Comparison of ENCODE assay signal across 12 cellular contexts in genomic region chr14:73027984-73028383, GRCh38. TPM values are rescaled to one million over a fixed set of nuclear protein-coding genes. Genes with fewer than 3 reads are reported as not detected.
A peak's percentile ranks its signal among the peaks of the same experiment; 100 is the strongest.
DNase-seq lines count a peak whose midpoint lies in the region; ATAC-seq and TF ChIP-seq lines count a peak whose summit lies in the region.
"Had no signal": no experiment of that assay in that cellular context is flagged by ENCODE, and none has a peak within 500 bp of the region (broad histone marks: within the 10 kb centered on the region; RNA-seq: fewer than 3 reads in every experiment).

No MANE protein-coding gene starts in this region.

- DNase-seq in activated naive CD4-positive, alpha-beta T cell treated with anti-CD3 and anti-CD28 coated beads for 36 hours = no peak
- no peak for DNase-seq in activated naive CD4-positive, alpha-beta T cell treated with Interleukin-2 at 50 U/mL for 16 hours
- DNase-seq in T-cell = no peak
- DNase-seq in hepatocyte (ENCODE audit: low spot score) = no peak
- DNase-seq in stimulated activated naive CD8-positive, alpha-beta T cell treated with anti-CD3 and anti-CD28 coated beads, Interleukin-15, amount 100 ng/mL, for 72 hours = no peak
- no peak for DNase-seq in COLO668 (lab: John Stamatoyannopoulos, UW; ENCODE audit: unreplicated experiment)
- DNase-seq: activated CD4-positive, alpha-beta T cell treated with anti-CD3 and anti-CD28 coated beads, Interleukin-2, amount 50 U/mL, for 1 hour; esophagus squamous epithelium; NCI-H1930; stimulated activated CD4-positive, alpha-beta T cell treated with anti-CD3 and anti-CD28 coated beads, Interleukin-2, amount 100 ng/mL, for 24 hours had no signal

- peak overlapping the region; percentile 92 for H3K4me3 Mint-ChIP-seq in activated naive CD4-positive, alpha-beta T cell treated with anti-CD3 and anti-CD28 coated beads for 36 hours
- peak overlapping the region; percentile 93 to 97 (median 97) for H3K4me3 Mint-ChIP-seq in T-cell
- peak overlapping the region; percentile 93 to 98 for H3K4me3 Mint-ChIP-seq in stimulated activated naive CD8-positive, alpha-beta T cell treated with anti-CD3 and anti-CD28 coated beads, Interleukin-15, amount 100 ng/mL, for 72 hours

- no peaks in the 10 kb centered on the region for H3K9me3 ChIP-seq in hepatocyte (ENCODE audit: low read depth)
- H3K9me3 ChIP-seq: esophagus squamous epithelium had no signal

- H3K27ac Mint-ChIP-seq in activated naive CD4-positive, alpha-beta T cell treated with anti-CD3 and anti-CD28 coated beads for 36 hours = no peak overlapping the region
- H3K27ac Mint-ChIP-seq in T-cell = no peak overlapping the region
- H3K27ac Mint-ChIP-seq in stimulated activated naive CD8-positive, alpha-beta T cell treated with anti-CD3 and anti-CD28 coated beads, Interleukin-15, amount 100 ng/mL, for 72 hours = no peak overlapping the region

- no peak overlapping the region for H3K27ac ChIP-seq in hepatocyte

- peaks cover 9% of the 10 kb centered on the region for H3K4me1 ChIP-seq in hepatocyte (ENCODE audit: insufficient read depth)

- no peaks in the 10 kb centered on the region for H3K9me3 Mint-ChIP-seq in activated naive CD4-positive, alpha-beta T cell treated with anti-CD3 and anti-CD28 coated beads for 36 hours
- no peaks in the 10 kb centered on the region for H3K9me3 Mint-ChIP-seq in T-cell
- no peaks in the 10 kb centered on the region for H3K9me3 Mint-ChIP-seq in stimulated activated naive CD8-positive, alpha-beta T cell treated with anti-CD3 and anti-CD28 coated beads, Interleukin-15, amount 100 ng/mL, for 72 hours

- peak overlapping the region; percentile 65 for H2AFZ ChIP-seq in hepatocyte

- H3K79me2 ChIP-seq in hepatocyte = peaks cover 32% of the 10 kb centered on the region

- ATAC-seq in T-cell (replicated peaks in 1 of 4) (no peak), GM21717 (IDR thresholded peaks at IDR 0.05; ENCODE audit: unreplicated experiment) (no peak), GM21423 (IDR thresholded peaks at IDR 0.05; ENCODE audit: unreplicated experiment) (no peak)
- no peak for ATAC-seq in stimulated activated naive CD8-positive, alpha-beta T cell treated with anti-CD3 and anti-CD28 coated beads, Interleukin-15, amount 100 ng/mL, for 72 hours

- no peaks in the 10 kb centered on the region for H3K27me3 Mint-ChIP-seq in activated naive CD4-positive, alpha-beta T cell treated with anti-CD3 and anti-CD28 coated beads for 36 hours (ENCODE audit: low read depth)
- H3K27me3 Mint-ChIP-seq in T-cell = no peaks in the 10 kb centered on the region
- no peaks in the 10 kb centered on the region for H3K27me3 Mint-ChIP-seq in stimulated activated naive CD8-positive, alpha-beta T cell treated with anti-CD3 and anti-CD28 coated beads, Interleukin-15, amount 100 ng/mL, for 72 hours

- peaks cover 32% of the 10 kb centered on the region for H3K4me1 Mint-ChIP-seq in activated naive CD4-positive, alpha-beta T cell treated with anti-CD3 and anti-CD28 coated beads for 36 hours (ENCODE audit: low read depth)
- H3K4me1 Mint-ChIP-seq in T-cell = peaks cover 35 to 36% (median 35%) of the 10 kb centered on the region in 3 donors
- peaks cover 32% of the 10 kb centered on the region for H3K4me1 Mint-ChIP-seq in stimulated activated naive CD8-positive, alpha-beta T cell treated with anti-CD3 and anti-CD28 coated beads, Interleukin-15, amount 100 ng/mL, for 72 hours

- H3K36me3 ChIP-seq in hepatocyte (replicated peaks; ENCODE audit: insufficient read depth, low read depth) = no peaks in the 10 kb centered on the region

- CTCF ChIA-PET in activated naive CD4-positive, alpha-beta T cell treated with anti-CD3 and anti-CD28 coated beads for 36 hours (lab: Charles Lee) = interaction anchor here (0.5 to 1.4 kb wide), 2 partner anchors 16 to 31 kb away, joined by 3 to 6 read pairs; partner anchors contain the start of gene RBM25
- CTCF ChIA-PET in T-cell (lab: Charles Lee) = interaction anchor here in 1 of 2 donors (0.6 to 1.3 kb wide), 4 partner anchors 30 to 885 kb away, joined by 3 to 10 read pairs (median 5); partner anchors contain the start of gene RBM25

- H3K4me3 ChIP-seq in hepatocyte = peak overlapping the region; percentile 17

- POLR2A ChIA-PET in T-cell (lab: Charles Lee) = interaction anchor here in 1 of 2 donors (0.6 to 1.4 kb wide), 2 partner anchors 31 to 54 kb away, joined by 3 to 15 read pairs; partner anchors contain the start of gene RBM25

- peaks cover 6% of the 10 kb centered on the region for H4K20me1 ChIP-seq in hepatocyte (ENCODE audit: insufficient read depth, poor library complexity, severe bottlenecking)

- intact Hi-C loops in activated naive CD4-positive, alpha-beta T cell treated with anti-CD3 and anti-CD28 coated beads for 36 hours (cut with micrococcal nuclease) = loop anchor here (1.0 to 5.0 kb wide), 7 partner anchors 30 to 1473 kb away; partner anchors contain the start of genes DCAF4, NUMB, PSEN1 and RBM25

- H3K36me3 Mint-ChIP-seq in activated naive CD4-positive, alpha-beta T cell treated with anti-CD3 and anti-CD28 coated beads for 36 hours (ENCODE audit: low read depth) = peaks cover 8% of the 10 kb centered on the region
- H3K36me3 Mint-ChIP-seq in T-cell = peaks cover 14% of the 10 kb centered on the region

- H3K9me2 ChIP-seq in hepatocyte (replicated peaks; ENCODE audit: insufficient read depth) = no peaks in the 10 kb centered on the region

- H3K27me3 ChIP-seq in hepatocyte = no peaks in the 10 kb centered on the region
- H3K27me3 ChIP-seq: esophagus squamous epithelium had no signal

- no peak for TF ChIP-seq CTCF in hepatocyte (IDR thresholded peaks at IDR 0.05; ENCODE audit: poor library complexity)

- peak overlapping the region; percentile 72 for H3K4me2 ChIP-seq in hepatocyte

RNA-seq across cellular contexts. Expression of gene ZFYVE1, which starts 1.1 kb away (rescaled TPM):
- 1 to 10 TPM; 8.5 to 9.2 TPM for total RNA-seq in activated naive CD4-positive, alpha-beta T cell treated with anti-CD3 and anti-CD28 coated beads for 36 hours
- total RNA-seq in T-cell = 10 to 100 TPM; 15.5 to 20.9 (median 19.4) TPM
- total RNA-seq in hepatocyte = 13.6 and 15.3 TPM in 2 replicates
- polyA plus RNA-seq in hepatocyte = 15.3 and 17.3 TPM in 2 replicates

RNA-seq across cellular contexts. Expression of gene RBM25, which starts 30.4 kb away (rescaled TPM):
- total RNA-seq in activated naive CD4-positive, alpha-beta T cell treated with anti-CD3 and anti-CD28 coated beads for 36 hours = 10 to 100 TPM; 86.3 to 93.6 TPM
- total RNA-seq in T-cell (100 to 1,000 TPM; 103 to 163 (median 122) TPM), hepatocyte (52.2 and 64.6 TPM in 2 replicates)
- 42.3 and 59.6 TPM in 2 replicates for polyA plus RNA-seq in hepatocyte
